Comparison of ENCODE assay signal across 17 cellular contexts in genomic region chr20:44021900-44022299, GRCh38.
DNase-seq lines count a peak whose midpoint lies in the region; ATAC-seq and TF ChIP-seq lines count a peak whose summit lies in the region.
"Had no signal": no experiment of that assay in that cellular context is flagged by ENCODE, and none has a peak within 500 bp of the region (broad histone marks: within the 10 kb centered on the region; RNA-seq: fewer than 3 reads in every experiment).

No MANE protein-coding gene starts in this region.

- intact Hi-C loops in cardiac septum (cut with DNase I) (no loop called here), Right ventricle myocardium inferior (cut with DNase I) (no loop called here), Panc1 (cut with micrococcal nuclease; ENCODE audit: unreplicated experiment) (no loop called here)

- no peaks in the 10 kb centered on the region for H3K9me3 Mint-ChIP-seq in osteocyte (ENCODE audit: unreplicated experiment)
- H3K9me3 Mint-ChIP-seq: CD4-positive, alpha-beta memory T cell had no signal

- in situ Hi-C loops in Panc1 (cut with HindIII; ENCODE audit: low pct_unique_long_range_greater_than_20kb, low sequenced_read_pairs) = no loop called here

- H3K4me1 Mint-ChIP-seq in osteocyte (ENCODE audit: unreplicated experiment) = peaks cover 7% of the 10 kb centered on the region

- H3K4me1 ChIP-seq in Panc1 (ENCODE audit: control insufficient read depth, insufficient read depth, low read length) = peaks cover 43% of the 10 kb centered on the region

- DNase-seq in cardiac septum (ENCODE audit: low spot score) = peak; percentile 61
- no peak for DNase-seq in Right ventricle myocardium inferior (ENCODE audit: missing footprints)
- no peak for DNase-seq in Panc1 (ENCODE audit: low read depth, low spot score)
- DNase-seq in ecto neural progenitor cell (ENCODE audit: low spot score) = peak; percentile 26
- DNase-seq in osteocyte (ENCODE audit: extremely low spot score, unreplicated experiment) = peak; percentile 67
- no peak for DNase-seq in NK-92 (lab: John Stamatoyannopoulos, UW; ENCODE audit: unreplicated experiment)
- DNase-seq in stimulated activated CD8-positive, alpha-beta memory T cell treated with anti-CD3 and anti-CD28 coated beads, Interleukin-4, amount 100 ng/mL, for 48 hours = no peak
- DNase-seq: BE2C; CD4-positive, alpha-beta memory T cell; DND-41; GDM1; GM23248 had no signal

- CTCF ChIA-PET in Panc1 (lab: Charles Lee) = no interaction called here

- H3K36me3 Mint-ChIP-seq in osteocyte (ENCODE audit: unreplicated experiment) = no peaks in the 10 kb centered on the region
- H3K36me3 Mint-ChIP-seq: CD4-positive, alpha-beta memory T cell had no signal

- no peak overlapping the region for H3K4me3 Mint-ChIP-seq in osteocyte (ENCODE audit: unreplicated experiment)
- H3K4me3 Mint-ChIP-seq: CD4-positive, alpha-beta memory T cell had no signal

- POLR2A ChIA-PET in Panc1 (lab: Charles Lee) = no interaction called here

- H3K27ac Mint-ChIP-seq in osteocyte (ENCODE audit: unreplicated experiment) = no peak overlapping the region
- H3K27ac Mint-ChIP-seq: CD4-positive, alpha-beta memory T cell had no signal

- no TSS peak for BruUV-seq in Panc1 (replicated peaks; lab: Mats Ljungman, UMichigan)

- peaks cover 36% of the 10 kb centered on the region for H3K27me3 Mint-ChIP-seq in osteocyte (ENCODE audit: unreplicated experiment)

- no peak for ATAC-seq in Right ventricle myocardium inferior
- ATAC-seq in Panc1 = no peak
- ATAC-seq in GM18511 (IDR thresholded peaks at IDR 0.05; ENCODE audit: unreplicated experiment) = no peak
- ATAC-seq: A549, HCT116 had no signal

- H3K9me3 ChIP-seq in Panc1 (ENCODE audit: control insufficient read depth, insufficient read depth, low read depth, low read length) = no peaks in the 10 kb centered on the region
- H3K9me3 ChIP-seq: A549, BE2C had no signal

- no peak overlapping the region for H3K4me3 ChIP-seq in Panc1 (ENCODE audit: low read depth in 2 of 2, low read length in 2 of 2)
- H3K4me3 ChIP-seq: A549, GM23248 had no signal

- no peaks in the 10 kb centered on the region for H3K36me3 ChIP-seq in Panc1 (ENCODE audit: control insufficient read depth, insufficient read depth, low read length)
- H3K36me3 ChIP-seq: BE2C had no signal

- no peak for TF ChIP-seq CTCF in Panc1 (IDR thresholded peaks at IDR 0.05)
- TF ChIP-seq CTCF in osteocyte (IDR thresholded peaks at IDR 0.05) = no peak

- peak overlapping the region; percentile 61 for H3K27ac ChIP-seq in Panc1 (ENCODE audit: low read length)
- H3K27ac ChIP-seq: A549, C4-2B, GM23248, HL-60 had no signal

- H3K27me3 ChIP-seq in Panc1 (ENCODE audit: control insufficient read depth, insufficient read depth, low read length) = no peaks in the 10 kb centered on the region
- H3K27me3 ChIP-seq: BE2C had no signal

Comparison
In these comparisons a context has a peak if more than half of its experiments do, and no peak if none do; other contexts are left out.
1. DNase-seq: peak in cardiac septum (single experiment), ecto neural progenitor cell (single experiment) and osteocyte (single experiment); none in Right ventricle myocardium inferior (single experiment), Panc1 (single experiment), NK-92 (single experiment) and stimulated activated CD8-positive, alpha-beta memory T cell treated with anti-CD3 and anti-CD28 coated beads, Interleukin-4, amount 100 ng/mL, for 48 hours (single experiment).